8 cellular contexts compared by ENCODE assay signal in genomic region chr1:150619576-150620509, GRCh38. TPM values are rescaled to one million over a fixed set of nuclear protein-coding genes. Genes with fewer than 3 reads are reported as not detected.
DNase-seq lines count a peak whose midpoint lies in the region; ATAC-seq and TF ChIP-seq lines count a peak whose summit lies in the region.

No MANE protein-coding gene starts in this region.

- H3K9me2 ChIP-seq in Loucy (replicated peaks; ENCODE audit: low read depth, low read length) = no peaks in the 10 kb centered on the region

- H3K27me3 Mint-ChIP-seq in immature natural killer cell (ENCODE audit: low read depth in 3 of 3) = peaks cover 0 to 1% (median 0%) of the 10 kb centered on the region in 3 donors

- H3K27ac Mint-ChIP-seq in immature natural killer cell = peak overlapping the region; percentile 15 to 78 (median 60)

- H3K36me3 ChIP-seq in Loucy (ENCODE audit: insufficient read depth, low read length) (peaks cover 32% of the 10 kb centered on the region; the same call in 1 of the 2 replicates), adipocyte (ENCODE audit: control insufficient read depth, insufficient read depth, low read length, severe bottlenecking) (peaks cover 25% of the 10 kb centered on the region), stomach smooth muscle (ENCODE audit: control insufficient read depth in 2 of 2, insufficient read depth in 2 of 2, low read length in 2 of 2) (peaks cover 29 to 30% of the 10 kb centered on the region in 2 donors)

- no peak overlapping the region for H3K4me2 ChIP-seq in Loucy (ENCODE audit: low read depth, low read length, poor library complexity, severe bottlenecking)

- H3K4me3 ChIP-seq in Loucy (ENCODE audit: low read length, poor library complexity, severe bottlenecking) (no peak overlapping the region), adipocyte (ENCODE audit: low read length) (peak overlapping the region; percentile 51), stomach smooth muscle (ENCODE audit: low read length in 2 of 2) (peak overlapping the region; percentile 9 to 36)

- peak; percentile 97 for DNase-seq in DMS 273 treated with DMSO at 0.1 percent for 48 hours (lab: John Stamatoyannopoulos, UW)
- DNase-seq in adipocyte (ENCODE audit: low read depth) = peak; percentile 82
- no peak for DNase-seq in immature natural killer cell
- no peak for DNase-seq in GM13976 (ENCODE audit: low spot score)

- 0 out of 2 replicates have a peak, but pooled peaks cover 3% of the 10 kb centered on the region for H3F3A ChIP-seq in Loucy (ENCODE audit: low read depth)

- in situ Hi-C loops in GM13976 (cut with MboI; ENCODE audit: low sequenced_read_pairs, unreplicated experiment) = loop anchor here (10.0 kb wide), 1 partner anchor 55 kb away; no protein-coding TSS in a partner anchor

- H3K27ac ChIP-seq in stomach smooth muscle (ENCODE audit: low read length) = peak overlapping the region; percentile 61

- peaks cover 8 to 51% of the 10 kb centered on the region in 2 donors for H3K4me1 Mint-ChIP-seq in immature natural killer cell

- no peaks in the 10 kb centered on the region for H3K9me3 ChIP-seq in Loucy (ENCODE audit: insufficient read depth, low read depth, low read length)
- H3K9me3 ChIP-seq in adipocyte (ENCODE audit: control insufficient read depth, low read length) = no peaks in the 10 kb centered on the region
- H3K9me3 ChIP-seq in stomach smooth muscle (ENCODE audit: control insufficient read depth in 2 of 2, low read length in 2 of 2) = no peaks in the 10 kb centered on the region

- H4K20me1 ChIP-seq in Loucy (ENCODE audit: insufficient read depth, low read length, poor library complexity, severe bottlenecking) = peaks cover 10% of the 10 kb centered on the region

- H3K4me3 Mint-ChIP-seq in immature natural killer cell = no peak overlapping the region

- peaks cover 20 to 50% (median 33%) of the 10 kb centered on the region in 3 donors for H3K36me3 Mint-ChIP-seq in immature natural killer cell

- H3K9ac ChIP-seq in Loucy (ENCODE audit: low read depth, low read length, poor library complexity, severe bottlenecking) (no peak overlapping the region), adipocyte (ENCODE audit: low read length) (peak overlapping the region; percentile 71), stomach smooth muscle (ENCODE audit: low read length in 2 of 2) (peak overlapping the region in 1 of 2 donors; percentile 40)

- TF ChIP-seq CTCF in Loucy (conservative IDR thresholded peaks at IDR 0.05; ENCODE audit: low read length) = peak; percentile 52
- no peak for TF ChIP-seq CTCF in GM13976 (IDR thresholded peaks at IDR 0.05; ENCODE audit: borderline replicate concordance, control extremely low read depth, extremely low read depth, insufficient read depth, missing control alignments)

- H3K4me1 ChIP-seq in Loucy (ENCODE audit: insufficient read depth, low read length, poor library complexity, severe bottlenecking) (peaks cover 19% of the 10 kb centered on the region), adipocyte (ENCODE audit: control insufficient read depth, insufficient read depth, low read length) (peaks cover 44% of the 10 kb centered on the region), stomach smooth muscle (ENCODE audit: control insufficient read depth, insufficient read depth, low read length) (peaks cover 17% of the 10 kb centered on the region)

- ATAC-seq in GM19397 (IDR thresholded peaks at IDR 0.05; ENCODE audit: unreplicated experiment) = no peak
- ATAC-seq in HG03196 (IDR thresholded peaks at IDR 0.05; ENCODE audit: unreplicated experiment) = no peak

- H3K9me3 Mint-ChIP-seq in immature natural killer cell = no peaks in the 10 kb centered on the region

- H2AFZ ChIP-seq in Loucy (ENCODE audit: low read length) = no peak overlapping the region

- H3K27me3 ChIP-seq in Loucy (ENCODE audit: insufficient read depth, low read length, poor library complexity, severe bottlenecking) (no peaks in the 10 kb centered on the region), adipocyte (replicated peaks; ENCODE audit: control insufficient read depth, insufficient read depth, low read length) (no peaks in the 10 kb centered on the region), stomach smooth muscle (ENCODE audit: control insufficient read depth in 1 of 2, insufficient read depth in 2 of 2, low read length in 2 of 2) (no peaks in the 10 kb centered on the region)

- H3K79me2 ChIP-seq in Loucy (ENCODE audit: insufficient read depth, low read length) = no peaks in the 10 kb centered on the region

RNA-seq across cellular contexts. Expression of gene ENSA, which starts 9.6 kb away (rescaled TPM):
- 10 to 100 TPM; 52.2 to 97.5 (median 82.3) TPM for polyA plus RNA-seq in immature natural killer cell

RNA-seq across cellular contexts. Expression of gene MCL1, which starts 40.4 kb away (rescaled TPM):
- 100 to 1,000 TPM in 1 of 3 donors, 10 to 100 TPM in 2; 44.2 to 113 (median 73.0) TPM for polyA plus RNA-seq in immature natural killer cell

Comparison
In these comparisons a context has a peak if more than half of its experiments do, and no peak if none do; other contexts are left out.
1. DNase-seq: peak in DMS 273 treated with DMSO at 0.1 percent for 48 hours (single experiment) and adipocyte (single experiment); none in immature natural killer cell (0 of 3) and GM13976 (single experiment).